Comparison of ENCODE assay signal across 29 cellular contexts in genomic region chr5:146643805-146644204, GRCh38.
"Had no signal": no experiment of that assay in that cellular context is flagged by ENCODE, and none has a peak within 500 bp of the region (broad histone marks: within the 10 kb centered on the region; RNA-seq: fewer than 3 reads in every experiment).

No MANE protein-coding gene starts in this region.

- ATAC-seq: left ventricle myocardium superior; naive thymus-derived CD4-positive, alpha-beta T cell; stimulated activated memory B cell treated with anti-CD40 and anti-IgM and Interleukin-4, amounts not matched to agents 10 μg/mL and 1 μg/mL and 100 μg/mL, for 72 hours; stimulated activated naive CD8-positive, alpha-beta T cell treated with anti-CD3 and anti-CD28 coated beads, Interleukin-15, amount 100 ng/mL, for 72 hours; upper lobe of right lung; WTC11 had no signal

- H3K36me3 ChIP-seq: breast epithelium, esophagus squamous epithelium, ovary, sigmoid colon, thyroid gland, upper lobe of right lung had no signal

- H3K9me3 ChIP-seq: breast epithelium, esophagus squamous epithelium, ovary, sigmoid colon, thyroid gland, upper lobe of right lung had no signal

- H3K4me1 ChIP-seq: breast epithelium, esophagus squamous epithelium, upper lobe of right lung had no signal

- H3K27me3 ChIP-seq: breast epithelium, esophagus squamous epithelium, ovary, sigmoid colon, thyroid gland, upper lobe of right lung had no signal

- DNase-seq: activated CD4-positive, alpha-beta memory T cell treated with anti-CD3 and anti-CD28 coated beads, Interleukin-2, amount 10 ng/mL, durations not matched to agents 7 days and 5 days; activated CD4-positive, alpha-beta T cell treated with anti-CD3 and anti-CD28 coated beads for 1 hour; activated CD4-positive, alpha-beta T cell treated with anti-CD3 and anti-CD28 coated beads, Interleukin-2, amount 10 ng/mL, durations not matched to agents 7 days and 5 days; activated CD8-positive, alpha-beta memory T cell treated with anti-CD3 and anti-CD28 coated beads, Interleukin-2, amount 50 U/mL, for 48 hours; activated gamma-delta T cell; activated naive CD4-positive, alpha-beta T cell treated with anti-CD3 and anti-CD28 coated beads, Interleukin-2, amount 50 U/mL, for 16 hours; activated T-cell treated with anti-CD3 and anti-CD28 coated beads, Interleukin-2, amount 50 U/mL, for 24 hours; amniotic stem cell; central memory CD4-positive, alpha-beta T cell; effector CD8-positive, alpha-beta T cell; esophagus squamous epithelium; foreskin melanocyte; left ventricle myocardium superior; mammary epithelial cell; naive thymus-derived CD4-positive, alpha-beta T cell; ovary; retina; sigmoid colon; small intestine; stimulated activated CD4-positive, alpha-beta T cell treated with anti-CD3 and anti-CD28 coated beads, Interleukin-4, amount 100 ng/mL, for 24 hours; stimulated activated CD8-positive, alpha-beta memory T cell treated with anti-CD3 and anti-CD28 coated beads, Interleukin-4, amount 100 ng/mL, for 48 hours; stimulated activated naive CD8-positive, alpha-beta T cell treated with anti-CD3 and anti-CD28 coated beads, Interleukin-15, amount 100 ng/mL, for 72 hours; T-helper 2 cell; thyroid gland; upper lobe of right lung had no signal

- H3K27ac ChIP-seq: breast epithelium, epithelial cell of prostate, esophagus squamous epithelium, ovary, sigmoid colon, thyroid gland, upper lobe of right lung had no signal

- H3K4me3 ChIP-seq: breast epithelium, esophagus squamous epithelium, ovary, sigmoid colon, thyroid gland, upper lobe of right lung had no signal
